Comparison of ENCODE assay signal across 8 cellular contexts in the genomic region with DNA sequence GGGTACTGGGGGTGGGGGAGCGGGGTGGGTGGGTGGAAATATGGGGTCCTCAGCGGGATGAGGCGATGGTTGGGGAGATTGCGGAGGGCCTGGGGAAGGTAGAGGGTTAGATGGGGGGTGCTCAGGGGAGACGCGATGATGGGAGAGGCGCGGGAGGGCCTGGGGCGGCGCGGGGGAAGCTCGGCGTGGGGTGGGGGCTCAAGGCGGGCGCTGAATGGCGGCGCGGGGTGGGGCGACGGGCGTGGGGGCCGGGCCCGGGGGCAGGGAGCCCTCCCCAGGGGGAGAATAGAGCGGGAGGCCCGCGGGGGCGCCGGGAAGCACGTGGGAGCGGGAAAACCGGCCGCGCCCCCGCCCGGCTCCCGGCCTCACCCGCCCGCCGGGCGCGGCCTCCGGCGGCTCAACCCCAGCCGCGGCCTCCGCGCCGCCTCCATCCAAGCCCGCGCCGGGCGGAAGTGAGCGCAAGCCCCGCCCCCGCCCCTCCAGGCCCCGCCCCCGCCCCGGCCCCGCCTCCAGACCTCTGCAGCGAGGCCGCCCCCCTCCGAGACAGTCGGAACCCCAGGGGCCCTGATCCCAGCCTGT.
DNase-seq lines count a peak whose midpoint lies in the region; ATAC-seq and TF ChIP-seq lines count a peak whose summit lies in the region.

TSS of gene FAAP20 (minus strand) at position 454 of the 579 bp plus-strand sequence. CDS start at position 431, 23 bp downstream.

- peaks cover 42% of the 10 kb centered on the region for H3K4me1 Mint-ChIP-seq in stimulated activated naive CD8-positive, alpha-beta T cell treated with anti-CD3 and anti-CD28 coated beads, Interleukin-15, Interleukin-2, amounts not matched to agents 100 ng/mL and 50 ng/mL, for 24 hours (ENCODE audit: low read depth)

- peak; percentile 39 for ATAC-seq in HG02610 (IDR thresholded peaks at IDR 0.05; ENCODE audit: unreplicated experiment)

- DNase-seq in activated effector memory CD4-positive, alpha-beta T cell treated with anti-CD3 and anti-CD28 coated beads, Interleukin-2, amount 50 U/mL, for 16 hours: peak; percentile 91
- no peak for DNase-seq in activated effector memory CD4-positive, alpha-beta T cell treated with Interleukin-2 at 50 U/mL for 16 hours
- DNase-seq in NCI-H1105 treated with DMSO at 0.1 percent for 48 hours (lab: John Stamatoyannopoulos, UW) (peak; percentile 45), erythroblast (lab: John Stamatoyannopoulos, UW) (peak; percentile 82 to 89)
- peak; percentile 71 for DNase-seq in activated CD8-positive, alpha-beta memory T cell treated with anti-CD3 and anti-CD28 coated beads, Interleukin-2, amount 50 U/mL, for 4 hours

- no peaks in the 10 kb centered on the region for H3K27me3 ChIP-seq in muscle layer of colon (ENCODE audit: control insufficient read depth in 1 of 2, insufficient read depth in 2 of 2, low read length in 2 of 2)

- H3K4me1 ChIP-seq in muscle layer of colon (ENCODE audit: insufficient read depth, low read length): peaks cover 56% of the 10 kb centered on the region

- no peaks in the 10 kb centered on the region for H3K9me3 ChIP-seq in muscle layer of colon (ENCODE audit: low read length)

- peaks cover 4% of the 10 kb centered on the region for H3K36me3 Mint-ChIP-seq in stimulated activated naive CD8-positive, alpha-beta T cell treated with anti-CD3 and anti-CD28 coated beads, Interleukin-15, Interleukin-2, amounts not matched to agents 100 ng/mL and 50 ng/mL, for 24 hours (ENCODE audit: low read depth)

- no peak for TF ChIP-seq POLR2A in erythroblast (IDR thresholded peaks at IDR 0.05; ENCODE audit: low read length)

- peak within 1 kb of the TSS; percentile 88 for H3K27ac Mint-ChIP-seq in stimulated activated naive CD8-positive, alpha-beta T cell treated with anti-CD3 and anti-CD28 coated beads, Interleukin-15, Interleukin-2, amounts not matched to agents 100 ng/mL and 50 ng/mL, for 24 hours

- H3K36me3 ChIP-seq in muscle layer of colon (ENCODE audit: insufficient read depth, low read length): no peaks in the 10 kb centered on the region

- H3K9me3 Mint-ChIP-seq in stimulated activated naive CD8-positive, alpha-beta T cell treated with anti-CD3 and anti-CD28 coated beads, Interleukin-15, Interleukin-2, amounts not matched to agents 100 ng/mL and 50 ng/mL, for 24 hours: no peaks in the 10 kb centered on the region

- H3K27me3 Mint-ChIP-seq in stimulated activated naive CD8-positive, alpha-beta T cell treated with anti-CD3 and anti-CD28 coated beads, Interleukin-15, Interleukin-2, amounts not matched to agents 100 ng/mL and 50 ng/mL, for 24 hours: no peaks in the 10 kb centered on the region

- peak within 1 kb of the TSS; percentile 82 for H3K4me3 Mint-ChIP-seq in stimulated activated naive CD8-positive, alpha-beta T cell treated with anti-CD3 and anti-CD28 coated beads, Interleukin-15, Interleukin-2, amounts not matched to agents 100 ng/mL and 50 ng/mL, for 24 hours

- H3K9ac ChIP-seq in muscle layer of colon (ENCODE audit: low read length): peak within 1 kb of the TSS; percentile 25

- H3K27ac ChIP-seq in muscle layer of colon (ENCODE audit: low read depth, low read length): peak within 1 kb of the TSS; percentile 98

- peak within 1 kb of the TSS; percentile 48 to 56 for H3K4me3 ChIP-seq in muscle layer of colon (ENCODE audit: low read depth in 1 of 2, low read length in 2 of 2)
